Comparison of ENCODE assay signal across 28 cellular contexts in genomic region chr9:136707011-136707410, GRCh38. TPM values are rescaled to one million over a fixed set of nuclear protein-coding genes. Genes with fewer than 3 reads are reported as not detected.
DNase-seq lines count a peak whose midpoint lies in the region; ATAC-seq and TF ChIP-seq lines count a peak whose summit lies in the region.
"Had no signal": no experiment of that assay in that cellular context is flagged by ENCODE, and none has a peak within 500 bp of the region (broad histone marks: within the 10 kb centered on the region; RNA-seq: fewer than 3 reads in every experiment).

No MANE protein-coding gene starts in this region.

- peaks cover 4% of the 10 kb centered on the region for H3K27me3 Mint-ChIP-seq in chondrocyte (ENCODE audit: low read depth)

- DNase-seq in HCT116 (ENCODE audit: low read depth, low spot score) (no peak), neuronal stem cell (ENCODE audit: low spot score) (no peak), HuH-7.5 (ENCODE audit: low spot score) (no peak), chondrocyte (ENCODE audit: low spot score) (no peak)
- no peak for DNase-seq in activated CD8-positive, alpha-beta memory T cell treated with anti-CD3 and anti-CD28 coated beads for 24 hours
- DNase-seq: ACHN; BE2C; C1 segment of cervical spinal cord; CD4-positive, alpha-beta memory T cell; CD4-positive, CD25-positive, alpha-beta regulatory T cell; CD8-positive, alpha-beta memory T cell; COR-L47; DMS 273 treated with DMSO at 0.1 percent for 48 hours; DMS153; DMS53; DMS79; DND-41; EL; GDM1 had no signal

- H3K18ac ChIP-seq in neuronal stem cell (ENCODE audit: low read length): no peak overlapping the region

- POLR2A ChIA-PET in HCT116 (lab: Charles Lee): no interaction called here

- no peak overlapping the region for H2BK120ac ChIP-seq in neuronal stem cell (ENCODE audit: low read depth, low read length)

- TF ChIP-seq RAD21 in HCT116 (IDR thresholded peaks at IDR 0.05; ENCODE audit: low read depth): no peak

- no peak overlapping the region for H4K91ac ChIP-seq in neuronal stem cell (ENCODE audit: low read depth, low read length, poor library complexity)

- no peak overlapping the region for H3K4me3 ChIP-seq in BLaER1
- no peak overlapping the region for H3K4me3 ChIP-seq in HCT116 (replicated peaks in 1 of 2; ENCODE audit: low read depth in 1 of 2, low read length in 2 of 2)
- no peak overlapping the region for H3K4me3 ChIP-seq in neuronal stem cell (ENCODE audit: low read length in 2 of 2)
- H3K4me3 ChIP-seq: A549, GM12878 had no signal

- peaks cover 3% of the 10 kb centered on the region for H3K79me1 ChIP-seq in neuronal stem cell (ENCODE audit: low read depth, low read length)

- H3K4me1 Mint-ChIP-seq in chondrocyte (ENCODE audit: low read depth): peaks cover 8% of the 10 kb centered on the region

- CTCF ChIA-PET in HCT116 (lab: Charles Lee): no interaction called here

- no peak overlapping the region for H2BK5ac ChIP-seq in neuronal stem cell (ENCODE audit: low read length)

- H2BK15ac ChIP-seq in neuronal stem cell (ENCODE audit: low read length): no peak overlapping the region

- no peak for ATAC-seq in HCT116
- ATAC-seq: A549, GM12878 had no signal

- H2AFZ ChIP-seq in HCT116 (ENCODE audit: low read depth, low read length, poor library complexity, severe bottlenecking) (no peak overlapping the region), neuronal stem cell (ENCODE audit: low read length) (no peak overlapping the region)

- no peak overlapping the region for H4K8ac ChIP-seq in neuronal stem cell (ENCODE audit: low read depth, low read length)

- no TSS peak for BruUV-seq in HCT116 (replicated peaks; lab: Mats Ljungman, UMichigan)

- no peaks in the 10 kb centered on the region for H3K9me2 ChIP-seq in HCT116 (ENCODE audit: insufficient read depth)

- no peaks in the 10 kb centered on the region for H3K36me3 Mint-ChIP-seq in chondrocyte (ENCODE audit: low read depth)
- H3K36me3 Mint-ChIP-seq: CD4-positive, alpha-beta memory T cell; CD4-positive, CD25-positive, alpha-beta regulatory T cell; CD8-positive, alpha-beta memory T cell had no signal

- H3K14ac ChIP-seq in neuronal stem cell (ENCODE audit: low read length): no peak overlapping the region

- whole genome bisulfite sequencing in neuronal stem cell (ENCODE audit: extremely low coverage in 2 of 2, insufficient read length in 2 of 2, insufficient replicate concordance in 1 of 2), 2 donors: no CpG with 5 or more reads among the region's 7 CpGs

- no peaks in the 10 kb centered on the region for H3K79me2 ChIP-seq in HCT116 (ENCODE audit: insufficient read depth, low read length)

- H3K9ac ChIP-seq in BLaER1: no peak overlapping the region
- no peak overlapping the region for H3K9ac ChIP-seq in HCT116 (ENCODE audit: low read length)
- no peak overlapping the region for H3K9ac ChIP-seq in neuronal stem cell (ENCODE audit: low read depth, low read length, poor library complexity)

- H3K4me2 ChIP-seq in BLaER1: peak overlapping the region; percentile 60; the same call in 1 of the 2 replicates
- H3K4me2 ChIP-seq in HCT116 (ENCODE audit: low read length): peak overlapping the region; percentile 25; the same call in 1 of the 2 replicates
- H3K4me2 ChIP-seq in neuronal stem cell (ENCODE audit: insufficient read depth, low read length, poor library complexity, severe bottlenecking): no peak overlapping the region
- H3K4me2 ChIP-seq: A549 had no signal

- H3K4me1 ChIP-seq in BLaER1 (peaks cover 92% of the 10 kb centered on the region), HCT116 (ENCODE audit: control insufficient read depth in 1 of 2, insufficient read depth in 2 of 2, low read length in 2 of 2) (peaks cover 5 to 31% of the 10 kb centered on the region in 2 experiments), neuronal stem cell (ENCODE audit: control insufficient read depth in 2 of 2, insufficient read depth in 1 of 2, low read depth in 1 of 2, low read length in 2 of 2) (peaks cover 0 to 5% of the 10 kb centered on the region in 2 donors)
- H3K4me1 ChIP-seq: BE2C had no signal

- intact Hi-C loops in HCT116 (cut with micrococcal nuclease): no loop called here

- H3K27ac ChIP-seq in BLaER1 (no peak overlapping the region), HCT116 (ENCODE audit: low read depth, low read length) (no peak overlapping the region), neuronal stem cell (replicated peaks; ENCODE audit: low read length) (no peak overlapping the region)
- H3K27ac ChIP-seq: 22Rv1, A549 had no signal

- no peaks in the 10 kb centered on the region for H4K20me1 ChIP-seq in BLaER1
- H4K20me1 ChIP-seq in HCT116 (ENCODE audit: insufficient read depth): no peaks in the 10 kb centered on the region

- TF ChIP-seq CTCF in HCT116 (IDR thresholded peaks at IDR 0.05 in 2 of 3, conservative IDR thresholded peaks at IDR 0.05 in 1 of 3; ENCODE audit: borderline replicate concordance in 1 of 3, insufficient read depth in 1 of 3, low read depth in 2 of 3, low read length in 2 of 3) (no peak), chondrocyte (IDR thresholded peaks at IDR 0.05) (no peak)

- H2AK5ac ChIP-seq in neuronal stem cell (ENCODE audit: low read depth, low read length): peak overlapping the region; percentile 73

- no peak overlapping the region for H3K27ac Mint-ChIP-seq in chondrocyte (ENCODE audit: unreplicated experiment)
- H3K27ac Mint-ChIP-seq: CD4-positive, alpha-beta memory T cell; CD4-positive, CD25-positive, alpha-beta regulatory T cell had no signal

- no peak overlapping the region for H3K23ac ChIP-seq in neuronal stem cell (ENCODE audit: low read depth, low read length, poor library complexity)

- H3K36me3 ChIP-seq in BLaER1 (no peaks in the 10 kb centered on the region), HCT116 (ENCODE audit: control insufficient read depth in 1 of 2, insufficient read depth in 2 of 2, low read length in 2 of 2) (no peaks in the 10 kb centered on the region), neuronal stem cell (replicated peaks in 1 of 2; ENCODE audit: control insufficient read depth in 2 of 2, insufficient read depth in 2 of 2, low read length in 2 of 2) (no peaks in the 10 kb centered on the region)
- H3K36me3 ChIP-seq: BE2C had no signal

- RAD21 ChIA-PET in HCT116 (lab: Charles Lee; ENCODE audit: low non-redundant PET in 1 of 2, low total read pairs in 2 of 2, uncharacterized antibody in 2 of 2, unreplicated experiment in 2 of 2): no interaction called here

- no peaks in the 10 kb centered on the region for H3K9me3 Mint-ChIP-seq in chondrocyte (ENCODE audit: low read depth)
- H3K9me3 Mint-ChIP-seq: CD4-positive, alpha-beta memory T cell; CD4-positive, CD25-positive, alpha-beta regulatory T cell had no signal

- no peak overlapping the region for H2BK12ac ChIP-seq in neuronal stem cell (ENCODE audit: low read length)

- H3K9me3 ChIP-seq in BLaER1: no peaks in the 10 kb centered on the region
- H3K9me3 ChIP-seq in HCT116 (ENCODE audit: control insufficient read depth in 1 of 2, insufficient read depth in 1 of 2, low read depth in 1 of 2, low read length in 2 of 2): no peaks in the 10 kb centered on the region
- no peaks in the 10 kb centered on the region for H3K9me3 ChIP-seq in neuronal stem cell (replicated peaks in 1 of 2; ENCODE audit: control insufficient read depth in 2 of 2, insufficient read depth in 1 of 2, low read depth in 1 of 2, low read length in 2 of 2)
- H3K9me3 ChIP-seq: A549, BE2C had no signal

- H3K27me3 ChIP-seq in BLaER1 (no peaks in the 10 kb centered on the region), HCT116 (ENCODE audit: insufficient read depth, low read length) (no peaks in the 10 kb centered on the region), neuronal stem cell (ENCODE audit: control insufficient read depth in 3 of 3, insufficient read depth in 3 of 3, low read depth in 1 of 3, low read length in 3 of 3) (peaks cover 0 to 43% (median 7%) of the 10 kb centered on the region in 3 experiments)
- H3K27me3 ChIP-seq: BE2C had no signal

- H3K4me3 Mint-ChIP-seq in chondrocyte (ENCODE audit: unreplicated experiment): no peak overlapping the region
- H3K4me3 Mint-ChIP-seq: CD14-positive monocyte; CD4-positive, alpha-beta memory T cell; CD4-positive, CD25-positive, alpha-beta regulatory T cell; CD8-positive, alpha-beta memory T cell had no signal

- H3K4ac ChIP-seq in neuronal stem cell (ENCODE audit: low read length): peak overlapping the region; percentile 69

- no peak for TF ChIP-seq POLR2A in HCT116 (IDR thresholded peaks at IDR 0.05; ENCODE audit: borderline replicate concordance, extremely low read depth, insufficient read depth, insufficient read length)

TF ChIP-seq in HCT116, 20 proteins besides CTCF, POLR2A, EP300 and RAD21:
- TF ChIP-seq ZFX (IDR thresholded peaks at IDR 0.05) (no peak), ZNF274 (IDR thresholded peaks at IDR 0.05; ENCODE audit: low read depth, low read length) (no peak), CBX3 (IDR thresholded peaks at IDR 0.05; ENCODE audit: low read depth) (no peak)

RNA-seq across cellular contexts. Expression of gene DIPK1B, which starts 5.4 kb away (rescaled TPM):
- 15.6 TPM for total RNA-seq in HCT116 (2021; ENCODE audit: unreplicated experiment)
- polyA plus RNA-seq in HCT116 (2012): 13.9 and 14.7 TPM in 2 replicates
- 40.0 TPM for polyA plus RNA-seq in neuronal stem cell (2013, experiment 1 of 2)
- polyA plus RNA-seq in neuronal stem cell (2013, experiment 2 of 2): 39.1 TPM
- 8.2 to 9.2 TPM (median 8.5 TPM) in 3 replicates for total RNA-seq in chondrocyte
- total RNA-seq: CD4-positive, alpha-beta memory T cell; CD8-positive, alpha-beta memory T cell had no signal
- polyA plus RNA-seq: CD4-positive, alpha-beta memory T cell; CD8-positive, alpha-beta memory T cell had no signal

RNA-seq across cellular contexts. Expression of gene AGPAT2, which starts 19.8 kb away (rescaled TPM):
- total RNA-seq in HCT116 (2021; ENCODE audit: unreplicated experiment): 86.0 TPM
- polyA plus RNA-seq in HCT116 (2012): 84.7 and 91.2 TPM in 2 replicates
- polyA plus RNA-seq in neuronal stem cell (2013, experiment 1 of 2): 3.7 TPM
- 3.5 TPM for polyA plus RNA-seq in neuronal stem cell (2013, experiment 2 of 2)
- total RNA-seq in chondrocyte: 23.4 to 39.8 TPM (median 39.1 TPM) in 3 replicates

RNA-seq across cellular contexts. Expression of gene LCN10, which starts 35.7 kb away (rescaled TPM):
- total RNA-seq in HCT116 (2021; ENCODE audit: unreplicated experiment) (not detected), chondrocyte (not detected in 3 replicates)
- polyA plus RNA-seq in HCT116 (2012): 0.07 TPM in 1 of 2 replicates, not detected in the other
- 0.10 TPM for polyA plus RNA-seq in neuronal stem cell (2013, experiment 1 of 2)
- 0.12 TPM for polyA plus RNA-seq in neuronal stem cell (2013, experiment 2 of 2)
- total RNA-seq: A172, Daoy, G401 had no signal
- polyA plus RNA-seq: A549, AG04450, CD14-positive monocyte had no signal

RNA-seq across cellular contexts. Expression of gene LCN6, which starts 41.3 kb away (rescaled TPM):
- total RNA-seq in HCT116 (2021; ENCODE audit: unreplicated experiment) (not detected), chondrocyte (not detected in 3 replicates)
- polyA plus RNA-seq in HCT116 (2012): not detected in 2 replicates
- not detected for polyA plus RNA-seq in neuronal stem cell (2013, experiment 1 of 2)
- not detected for polyA plus RNA-seq in neuronal stem cell (2013, experiment 2 of 2)
- total RNA-seq: A172; CD4-positive, alpha-beta memory T cell; CD4-positive, CD25-positive, alpha-beta regulatory T cell; CD8-positive, alpha-beta memory T cell; Daoy; G401; GM12878 had no signal
- polyA plus RNA-seq: A549; AG04450; CD14-positive monocyte; CD4-positive, alpha-beta memory T cell; CD4-positive, CD25-positive, alpha-beta regulatory T cell; CD8-positive, alpha-beta memory T cell; GM12878 had no signal

RNA-seq across cellular contexts. Expression of gene EGFL7, which starts 44.3 kb away (rescaled TPM):
- 82.0 TPM for total RNA-seq in HCT116 (2021; ENCODE audit: unreplicated experiment)
- 87.5 and 89.7 TPM in 2 replicates for polyA plus RNA-seq in HCT116 (2012)
- 33.1 TPM for polyA plus RNA-seq in neuronal stem cell (2013, experiment 1 of 2)
- polyA plus RNA-seq in neuronal stem cell (2013, experiment 2 of 2): 32.0 TPM
- 5.4 to 7.8 TPM (median 7.0 TPM) in 3 replicates for total RNA-seq in chondrocyte
- total RNA-seq: CD4-positive, alpha-beta memory T cell had no signal
- polyA plus RNA-seq: CD4-positive, CD25-positive, alpha-beta regulatory T cell had no signal
